ENCODE assay signal across 27 cellular contexts in genomic region chr17:47902039-47902744, GRCh38. TPM values are rescaled to one million over a fixed set of nuclear protein-coding genes. Genes with fewer than 3 reads are reported as not detected.
DNase-seq lines count a peak whose midpoint lies in the region; ATAC-seq, FAIRE-seq and TF ChIP-seq lines count a peak whose summit lies in the region.
"Had no signal": no experiment of that assay in that cellular context is flagged by ENCODE, and none has a peak within 500 bp of the region (broad histone marks: within the 10 kb centered on the region; RNA-seq: fewer than 3 reads in every experiment).

No MANE protein-coding gene starts in this region.

- no peaks in the 10 kb centered on the region for H3K27me3 Mint-ChIP-seq in nephron (ENCODE audit: low read depth)
- H3K27me3 Mint-ChIP-seq: activated CD4-positive, alpha-beta T cell treated with anti-CD3 and anti-CD28 coated beads, Interleukin-2, amount 10 ng/mL, durations not matched to agents 7 days and 5 days; stimulated activated naive CD8-positive, alpha-beta T cell treated with anti-CD3 and anti-CD28 coated beads, Interleukin-15, Interleukin-2, amounts not matched to agents 100 ng/mL and 50 ng/mL, for 24 hours had no signal

- TF ChIP-seq POLR2A in GM12891 (IDR thresholded peaks at IDR 0.05; ENCODE audit: low read depth, low read length) (peak; percentile 17; the same call in 1 of the 2 replicates), H1 (IDR thresholded peaks at IDR 0.05; ENCODE audit: control extremely low read depth in 1 of 2, low read depth in 2 of 2, low read length in 2 of 2) (no peak; a peak in 1 of 3 replicates)

- no peaks in the 10 kb centered on the region for H3K9me3 ChIP-seq in H1 (ENCODE audit: insufficient read depth in 2 of 2, low read depth in 1 of 2, low read length in 1 of 2)
- H3K9me3 ChIP-seq: adrenal gland, transverse colon had no signal

- 0 out of 3 replicates have a peak, but pooled peaks of 1 of the 2 experiments have one; percentile 6 for TF ChIP-seq EP300 in H1 (IDR thresholded peaks at IDR 0.05; ENCODE audit: borderline replicate concordance in 1 of 2, low read depth in 2 of 2, low read length in 2 of 2)

- 51% methylated on average over 4 of the region's 4 CpGs; no CpG with 5 or more reads in 1 of the 2 experiments for WGBS in H1 (ENCODE audit: extremely low coverage in 1 of 2, insufficient coverage in 1 of 2, insufficient read length in 1 of 2, insufficient replicate concordance in 2 of 2, low coverage in 1 of 2, low lambda C conversion rate in 2 of 2, missing lambda C conversion rate in 1 of 2), 2 experiments

- H2BK120ac ChIP-seq in H1 (replicated peaks; ENCODE audit: low read depth, low read length) = no peak overlapping the region

- CTCF ChIA-PET in HEK293T (lab: Yijun Ruan, JAX) = no interaction called here
- CTCF ChIA-PET in H1 (lab: Charles Lee; ENCODE audit: partially characterized antibody) = interaction anchor here (1.0 to 2.0 kb wide), 5 partner anchors 13 to 61 kb away, joined by 3 to 6 read pairs (median 4); partner anchors contain the start of gene SCRN2

- no peak overlapping the region for H3K27ac ChIP-seq in H1 (ENCODE audit: low read depth, low read length)
- H3K27ac ChIP-seq: adrenal gland, HL-60, transverse colon, VCaP had no signal

- H3K4me1 Mint-ChIP-seq in nephron = peaks cover 64% of the 10 kb centered on the region

- H4K91ac ChIP-seq in H1 (replicated peaks; ENCODE audit: insufficient read length, low read length) = no peak overlapping the region

- H3K23ac ChIP-seq in H1 (ENCODE audit: insufficient read length) = no peak overlapping the region

- peaks cover 0 to 22% of the 10 kb centered on the region in 2 experiments; a peak in 3 of 4 replicates for H3K79me2 ChIP-seq in H1 (ENCODE audit: control insufficient read depth in 1 of 2, insufficient read depth in 2 of 2, low read length in 2 of 2)

- peak overlapping the region; percentile 40 to 64 for H3K4me2 ChIP-seq in H1 (ENCODE audit: insufficient read depth in 1 of 2, low read depth in 2 of 2, low read length in 2 of 2)

- peaks cover 20% of the 10 kb centered on the region for H3K79me1 ChIP-seq in H1 (ENCODE audit: low read depth, low read length)

- no peaks in the 10 kb centered on the region for H3K27me3 ChIP-seq in H1 (replicated peaks in 1 of 4; ENCODE audit: control insufficient read depth in 3 of 4, extremely low read depth in 1 of 4, insufficient read depth in 3 of 4, low read length in 3 of 4)
- H3K27me3 ChIP-seq: adrenal gland, transverse colon had no signal

- no peak overlapping the region for H3K4me3 Mint-ChIP-seq in nephron
- H3K4me3 Mint-ChIP-seq: activated CD4-positive, alpha-beta T cell treated with anti-CD3 and anti-CD28 coated beads, Interleukin-2, amount 10 ng/mL, durations not matched to agents 7 days and 5 days; stimulated activated naive CD8-positive, alpha-beta T cell treated with anti-CD3 and anti-CD28 coated beads, Interleukin-15, Interleukin-2, amounts not matched to agents 100 ng/mL and 50 ng/mL, for 24 hours had no signal

- no peak overlapping the region for H3K56ac ChIP-seq in H1 (replicated peaks; ENCODE audit: insufficient read length, low read depth, low read length)

- H4K8ac ChIP-seq in H1 (ENCODE audit: extremely low read depth, insufficient read depth, low read length) = no peak overlapping the region

- no peak overlapping the region for H4K5ac ChIP-seq in H1 (ENCODE audit: insufficient read length, low read depth, low read length)

- FAIRE-seq in GM12891 (lab: Jason Lieb, UNC) (no peak), H1 (lab: Jason Lieb, UNC) (no peak)
- FAIRE-seq: bronchial epithelial cell, GM12892, kidney had no signal

- DNase-seq in GM12891 (ENCODE audit: insufficient read length, low spot score) = no peak
- DNase-seq in HEK293T (ENCODE audit: extremely low spot score) = no peak
- peak; percentile 36 to 57 for DNase-seq in H1 (ENCODE audit: low read depth in 1 of 2, low spot score in 2 of 2)
- no peak for DNase-seq in GM13976 (ENCODE audit: low spot score)
- DNase-seq in stimulated activated CD4-positive, alpha-beta T cell treated with anti-CD3 and anti-CD28 coated beads, Interleukin-2, amount 100 ng/mL, for 24 hours = no peak
- no peak for DNase-seq in HuH-7.5 (ENCODE audit: low spot score)
- DNase-seq: activated CD4-positive, alpha-beta T cell treated with anti-CD3 and anti-CD28 coated beads, Interleukin-2, amount 10 ng/mL, durations not matched to agents 7 days and 5 days; activated effector memory CD4-positive, alpha-beta T cell treated with Interleukin-2 at 50 U/mL for 16 hours; adrenal gland; cortex of kidney; DND-41; kidney; mesenchymal stem cell; MM.1S; NCI-H1436 treated with DMSO at 0.1 percent for 48 hours; NCI-H524 treated with DMSO at 0.1 percent for 48 hours; stimulated activated CD4-positive, alpha-beta T cell treated with anti-CD3 and anti-CD28 coated beads, Interleukin-4, amount 100 ng/mL, for 1 hour; transverse colon had no signal

- no peak overlapping the region for H3K14ac ChIP-seq in H1 (ENCODE audit: insufficient read length)

- TF ChIP-seq CTCF in H1 (IDR thresholded peaks at IDR 0.05; ENCODE audit: control extremely low read depth in 1 of 3, insufficient read depth in 1 of 3, low read depth in 1 of 3, low read length in 3 of 3) = no peak
- no peak for TF ChIP-seq CTCF in nephron (IDR thresholded peaks at IDR 0.05; ENCODE audit: unreplicated experiment in 3 of 3)
- no peak for TF ChIP-seq CTCF in GM13976 (IDR thresholded peaks at IDR 0.05; ENCODE audit: borderline replicate concordance, control extremely low read depth, extremely low read depth, insufficient read depth, missing control alignments)

- no peak overlapping the region for H2AFZ ChIP-seq in H1 (ENCODE audit: low read length)

- no peak overlapping the region for H3K4ac ChIP-seq in H1 (replicated peaks; ENCODE audit: insufficient read length, low read depth, low read length)

- H3K4me1 ChIP-seq in H1 (replicated peaks in 1 of 4; ENCODE audit: control insufficient read depth in 3 of 4, insufficient read depth in 4 of 4, low read length in 3 of 4) = peaks cover 10 to 17% (median 12%) of the 10 kb centered on the region in 4 experiments

- peaks cover 11% of the 10 kb centered on the region for H3K36me3 Mint-ChIP-seq in nephron (ENCODE audit: low read depth)

- TF ChIP-seq RAD21 in H1 (IDR thresholded peaks at IDR 0.05 in 1 of 2, conservative IDR thresholded peaks at IDR 0.05 in 1 of 2; ENCODE audit: low read depth in 2 of 2, low read length in 2 of 2) = no peak

- H3K4me3 ChIP-seq in H1 (ENCODE audit: extremely low read depth in 1 of 4, insufficient read depth in 2 of 4, low read depth in 3 of 4, low read length in 4 of 4) = peak overlapping the region in 2 of 4 experiments; percentile 1 to 43; a peak in 4 of 8 replicates
- H3K4me3 ChIP-seq: adrenal gland, transverse colon had no signal

- H4K20me1 ChIP-seq in H1 (replicated peaks in 1 of 2; ENCODE audit: control insufficient read depth in 1 of 2, insufficient read depth in 2 of 2, low read length in 2 of 2) = peaks cover 0 to 3% of the 10 kb centered on the region in 2 experiments

- H2BK12ac ChIP-seq in H1 (ENCODE audit: low read depth, low read length) = peak overlapping the region; percentile 75; the same call in 1 of the 2 replicates

- POLR2A ChIA-PET in HEK293T (lab: Yijun Ruan, JAX) (interaction anchor here (0.7 to 1.6 kb wide), 2 partner anchors 39 to 81 kb away, joined by 3 read pairs; partner anchors contain the start of genes OSBPL7 and PNPO), H1 (lab: Charles Lee; ENCODE audit: partially characterized antibody) (interaction anchor here (0.8 to 1.8 kb wide), 5 partner anchors 28 to 89 kb away, joined by 3 to 6 read pairs (median 3); no protein-coding TSS in a partner anchor)

- H2BK15ac ChIP-seq in H1 (ENCODE audit: low read length) = no peak overlapping the region

- no peak overlapping the region for H3K9ac ChIP-seq in H1 (replicated peaks in 1 of 4; ENCODE audit: extremely low read depth in 1 of 4, low read depth in 3 of 4, low read length in 3 of 4)

- peaks cover 2% of the 10 kb centered on the region; the same call in 1 of the 2 replicates for H3K23me2 ChIP-seq in H1 (ENCODE audit: low read depth, low read length)

- no peak overlapping the region; the same call in 1 of the 2 replicates for H2BK5ac ChIP-seq in H1 (ENCODE audit: low read depth, low read length)

- ATAC-seq in GM21529 (IDR thresholded peaks at IDR 0.05; ENCODE audit: unreplicated experiment) = no peak

- H3K9me3 Mint-ChIP-seq in nephron = no peaks in the 10 kb centered on the region
- H3K9me3 Mint-ChIP-seq: activated CD4-positive, alpha-beta T cell treated with anti-CD3 and anti-CD28 coated beads, Interleukin-2, amount 10 ng/mL, durations not matched to agents 7 days and 5 days; stimulated activated naive CD8-positive, alpha-beta T cell treated with anti-CD3 and anti-CD28 coated beads, Interleukin-15, Interleukin-2, amounts not matched to agents 100 ng/mL and 50 ng/mL, for 24 hours had no signal

- no peak overlapping the region for H2BK20ac ChIP-seq in H1 (ENCODE audit: low read length)

- no peak overlapping the region for H3K18ac ChIP-seq in H1 (ENCODE audit: extremely low read depth, low read length)

- no peak overlapping the region for H2AK5ac ChIP-seq in H1 (ENCODE audit: low read depth, low read length)

- no peaks in the 10 kb centered on the region for H3K36me3 ChIP-seq in H1 (ENCODE audit: control insufficient read depth in 2 of 4, insufficient read depth in 4 of 4, low read length in 3 of 4)
- H3K36me3 ChIP-seq: adrenal gland, transverse colon had no signal

- peak overlapping the region in 2 of 3 experiments; percentile 7 to 11 for H3K27ac Mint-ChIP-seq in nephron
- H3K27ac Mint-ChIP-seq: activated CD4-positive, alpha-beta T cell treated with anti-CD3 and anti-CD28 coated beads, Interleukin-2, amount 10 ng/mL, durations not matched to agents 7 days and 5 days; stimulated activated naive CD8-positive, alpha-beta T cell treated with anti-CD3 and anti-CD28 coated beads, Interleukin-15, Interleukin-2, amounts not matched to agents 100 ng/mL and 50 ng/mL, for 24 hours had no signal

- in situ Hi-C loops in GM13976 (cut with MboI; ENCODE audit: low sequenced_read_pairs, unreplicated experiment) = no loop called here

RNA-seq across cellular contexts. Expression of gene SP2, which starts 6.2 kb away (rescaled TPM):
- polyA plus RNA-seq in GM12891 (2012; ENCODE audit: low read depth, missing spikeins) = 9.9 TPM
- 11.0 and 13.8 TPM in 2 replicates for total RNA-seq in H1 (2021; fragmentation: NEBNext Ultra II Directional; extraction: Animal tissue kit (Norgen Biotek cat#: 25700))
- 5.6 and 9.5 TPM in 2 replicates for polyA plus RNA-seq in H1 (2011; rRNA removed)
- 3.8 TPM for polyA plus RNA-seq in H1 (2011; cell fraction: cytosol; rRNA removed)
- 9.7 TPM for polyA plus RNA-seq in H1 (2011; cell fraction: nucleus; rRNA removed)
- 12.1 to 18.6 TPM (median 18.1 TPM) in 4 replicates for polyA plus RNA-seq in H1 (2012, experiment 1 of 2)
- 14.7 TPM for polyA plus RNA-seq in H1 (2012, experiment 2 of 2)
- polyA plus RNA-seq in H1 (2013, experiment 1 of 2) = 18.4 TPM
- polyA plus RNA-seq in H1 (2013, experiment 2 of 2) = 15.6 TPM
- 2.4 and 5.9 TPM in 2 replicates for polyA minus RNA-seq in H1 (2011; rRNA and poly(A)+ RNA removed)
- 3.9 TPM for polyA minus RNA-seq in H1 (2011; cell fraction: cytosol; rRNA and poly(A)+ RNA removed)
- polyA minus RNA-seq in H1 (2011; cell fraction: nucleus; rRNA and poly(A)+ RNA removed) = 5.2 TPM

RNA-seq across cellular contexts. Expression of gene PNPO, which starts 39.2 kb away (rescaled TPM):
- 14.5 TPM for polyA plus RNA-seq in GM12891 (2012; ENCODE audit: low read depth, missing spikeins)
- 7.0 and 8.8 TPM in 2 replicates for total RNA-seq in H1 (2021; fragmentation: NEBNext Ultra II Directional; extraction: Animal tissue kit (Norgen Biotek cat#: 25700))
- 7.5 and 8.1 TPM in 2 replicates for polyA plus RNA-seq in H1 (2011; rRNA removed)
- 7.3 TPM for polyA plus RNA-seq in H1 (2011; cell fraction: cytosol; rRNA removed)
- 4.6 TPM for polyA plus RNA-seq in H1 (2011; cell fraction: nucleus; rRNA removed)
- 3.2 to 5.9 TPM (median 5.0 TPM) in 4 replicates for polyA plus RNA-seq in H1 (2012, experiment 1 of 2)
- polyA plus RNA-seq in H1 (2012, experiment 2 of 2) = 4.7 TPM
- 5.1 TPM for polyA plus RNA-seq in H1 (2013, experiment 1 of 2)
- 5.1 TPM for polyA plus RNA-seq in H1 (2013, experiment 2 of 2)
- 10.6 and 10.7 TPM in 2 replicates for polyA minus RNA-seq in H1 (2011; rRNA and poly(A)+ RNA removed)
- polyA minus RNA-seq in H1 (2011; cell fraction: cytosol; rRNA and poly(A)+ RNA removed) = 6.8 TPM
- 5.2 TPM for polyA minus RNA-seq in H1 (2011; cell fraction: nucleus; rRNA and poly(A)+ RNA removed)

RNA-seq across cellular contexts. Expression of gene SP6, which starts 51.2 kb away (rescaled TPM):
- 0.09 TPM for polyA plus RNA-seq in GM12891 (2012; ENCODE audit: low read depth, missing spikeins)
- 1.5 and 1.6 TPM in 2 replicates for total RNA-seq in H1 (2021; fragmentation: NEBNext Ultra II Directional; extraction: Animal tissue kit (Norgen Biotek cat#: 25700))
- 1.2 and 1.5 TPM in 2 replicates for polyA plus RNA-seq in H1 (2011; rRNA removed)
- 1.3 TPM for polyA plus RNA-seq in H1 (2011; cell fraction: cytosol; rRNA removed)
- 1.8 TPM for polyA plus RNA-seq in H1 (2011; cell fraction: nucleus; rRNA removed)
- polyA plus RNA-seq in H1 (2012, experiment 1 of 2) = 1.0 to 2.1 TPM (median 1.8 TPM) in 4 replicates
- 1.7 TPM for polyA plus RNA-seq in H1 (2012, experiment 2 of 2)
- 0.73 TPM for polyA plus RNA-seq in H1 (2013, experiment 1 of 2)
- polyA plus RNA-seq in H1 (2013, experiment 2 of 2) = 0.63 TPM
- 0.78 and 0.82 TPM in 2 replicates for polyA minus RNA-seq in H1 (2011; rRNA and poly(A)+ RNA removed)
- 1.8 TPM for polyA minus RNA-seq in H1 (2011; cell fraction: cytosol; rRNA and poly(A)+ RNA removed)
- polyA minus RNA-seq in H1 (2011; cell fraction: nucleus; rRNA and poly(A)+ RNA removed) = 2.8 TPM
- total RNA-seq: activated CD4-positive, alpha-beta T cell treated with anti-CD3 and anti-CD28 coated beads, Interleukin-2, amount 10 ng/mL, durations not matched to agents 7 days and 5 days; RPMI7951; T-helper 2 cell treated with Interferon-gamma antibody and Interleukin-4, amounts not matched to agents 100 ng/mL and 5 ng/mL, for 36 hours had no signal

RNA-seq across cellular contexts. Expression of gene PRR15L, which starts 55.5 kb away (rescaled TPM):
- 0.08 TPM for polyA plus RNA-seq in GM12891 (2012; ENCODE audit: low read depth, missing spikeins)
- total RNA-seq in H1 (2021; fragmentation: NEBNext Ultra II Directional; extraction: Animal tissue kit (Norgen Biotek cat#: 25700)) = 0.26 and 0.34 TPM in 2 replicates
- polyA plus RNA-seq in H1 (2011; rRNA removed) = 1.1 TPM in 2 replicates
- 1.1 TPM for polyA plus RNA-seq in H1 (2011; cell fraction: cytosol; rRNA removed)
- 0.87 TPM for polyA plus RNA-seq in H1 (2011; cell fraction: nucleus; rRNA removed)
- polyA plus RNA-seq in H1 (2012, experiment 1 of 2) = 0.54 to 0.76 TPM (median 0.64 TPM) in 4 replicates
- polyA plus RNA-seq in H1 (2012, experiment 2 of 2) = 0.70 TPM
- 0.20 TPM for polyA plus RNA-seq in H1 (2013, experiment 1 of 2)
- polyA plus RNA-seq in H1 (2013, experiment 2 of 2) = 0.20 TPM
- 0.51 and 0.98 TPM in 2 replicates for polyA minus RNA-seq in H1 (2011; rRNA and poly(A)+ RNA removed)
- 0.95 TPM for polyA minus RNA-seq in H1 (2011; cell fraction: cytosol; rRNA and poly(A)+ RNA removed)
- 0.40 TPM for polyA minus RNA-seq in H1 (2011; cell fraction: nucleus; rRNA and poly(A)+ RNA removed)
- total RNA-seq: activated CD4-positive, alpha-beta T cell treated with anti-CD3 and anti-CD28 coated beads, Interleukin-2, amount 10 ng/mL, durations not matched to agents 7 days and 5 days; RPMI7951; T-helper 2 cell treated with Interferon-gamma antibody and Interleukin-4, amounts not matched to agents 100 ng/mL and 5 ng/mL, for 36 hours had no signal

Comparison
In these comparisons a context has a peak if more than half of its experiments do, and no peak if none do; other contexts are left out.
1. DNase-seq: peak in H1 (2 of 2); none in GM12891 (single experiment), HEK293T (single experiment), GM13976 (single experiment), stimulated activated CD4-positive, alpha-beta T cell treated with anti-CD3 and anti-CD28 coated beads, Interleukin-2, amount 100 ng/mL, for 24 hours (0 of 2) and HuH-7.5 (single experiment).